Comparison of ENCODE assay signal across 8 cellular contexts in the genomic region with DNA sequence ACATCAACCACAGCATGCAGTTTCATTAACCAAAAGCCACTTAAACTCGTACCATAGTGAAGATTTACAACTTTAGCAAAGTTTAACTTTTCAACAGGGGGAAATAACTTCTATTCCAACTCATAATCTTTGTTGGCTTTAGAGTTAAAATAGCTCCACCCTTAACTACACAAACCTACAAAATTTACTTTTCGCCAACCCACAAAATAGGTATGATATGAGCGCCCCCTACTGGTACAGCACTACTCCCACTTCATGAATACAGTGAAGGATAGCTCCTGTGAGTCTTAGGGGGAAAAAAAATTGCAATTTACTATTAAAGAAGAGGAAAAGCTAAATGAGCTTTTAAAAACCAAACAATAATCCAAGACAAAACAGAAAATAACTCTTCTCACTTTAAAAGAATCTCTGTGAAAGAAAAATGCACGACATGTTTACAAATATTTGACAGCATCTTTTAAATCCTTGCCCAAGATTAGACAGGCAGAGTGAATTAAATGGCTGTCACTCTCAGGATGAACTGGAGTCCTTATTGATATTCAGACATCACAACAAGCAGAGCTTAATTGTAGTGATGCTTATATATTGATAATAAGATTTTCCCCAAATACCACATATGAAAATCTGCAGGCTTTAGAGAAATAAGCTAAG. TPM values are rescaled to one million over a fixed set of nuclear protein-coding genes. Genes with fewer than 3 reads are reported as not detected.
DNase-seq lines count a peak whose midpoint lies in the region; ATAC-seq and TF ChIP-seq lines count a peak whose summit lies in the region.

No MANE protein-coding gene starts in this region.

- H3K4me1 Mint-ChIP-seq in neural crest cell = peaks cover 11% of the 10 kb centered on the region

- peak overlapping the region; percentile 54 for H2AFZ ChIP-seq in OCI-LY3 (ENCODE audit: low read depth, low read length)

- H3K27me3 ChIP-seq in OCI-LY3 (ENCODE audit: low read depth, low read length) (peaks cover 16% of the 10 kb centered on the region), subcutaneous abdominal adipose tissue (ENCODE audit: control insufficient read depth in 5 of 5, insufficient read depth in 4 of 5, low read length in 5 of 5) (no peaks in the 10 kb centered on the region)

- no peaks in the 10 kb centered on the region for H4K20me1 ChIP-seq in OCI-LY3 (ENCODE audit: insufficient read depth, low read length)

- peak overlapping the region; percentile 48 for H3K4me3 ChIP-seq in OCI-LY3 (ENCODE audit: low read length)
- H3K4me3 ChIP-seq in subcutaneous abdominal adipose tissue (ENCODE audit: low read depth in 1 of 5, low read length in 5 of 5) = peak overlapping the region in 4 of 5 donors; percentile 15 to 52 (median 44)

- H3K79me2 ChIP-seq in OCI-LY3 (ENCODE audit: low read length) = no peaks in the 10 kb centered on the region

- no peaks in the 10 kb centered on the region for H3K9me3 Mint-ChIP-seq in neural crest cell

- H3K27ac ChIP-seq in OCI-LY3 (ENCODE audit: low read length) (no peak overlapping the region), subcutaneous abdominal adipose tissue (ENCODE audit: low read depth, low read length) (no peak overlapping the region)

- ATAC-seq in GM19035 (IDR thresholded peaks at IDR 0.05; ENCODE audit: unreplicated experiment) = peak; percentile 81
- ATAC-seq in HG03558 (IDR thresholded peaks at IDR 0.05; ENCODE audit: extremely low read depth, unreplicated experiment) = peak; percentile 55

- TF ChIP-seq CTCF in OCI-LY3 (IDR thresholded peaks at IDR 0.05; ENCODE audit: low read depth, low read length) (peak; percentile 96), neural crest cell (conservative IDR thresholded peaks at IDR 0.05) (peak; percentile 93)

- peak; percentile 76 for DNase-seq in CD1c-positive myeloid dendritic cell (ENCODE audit: extremely low spot score)
- peak; percentile 62 for DNase-seq in activated T-cell treated with anti-CD3 and anti-CD28 coated beads for 24 hours (ENCODE audit: low read depth)
- peak; percentile 58 for DNase-seq in fibroblast of gingiva (ENCODE audit: low read depth)
- peak; percentile 73 for DNase-seq in neural crest cell (ENCODE audit: low read depth, low spot score)

- H3K4me1 ChIP-seq in OCI-LY3 (ENCODE audit: low read length) (peaks cover 18% of the 10 kb centered on the region), subcutaneous abdominal adipose tissue (ENCODE audit: control insufficient read depth in 5 of 5, insufficient read depth in 5 of 5, low read length in 5 of 5) (peaks cover 0 to 13% (median 7%) of the 10 kb centered on the region in 5 donors)

- peak overlapping the region; percentile 53 for H3K4me2 ChIP-seq in OCI-LY3 (ENCODE audit: low read length)

- no peak overlapping the region for H3K27ac Mint-ChIP-seq in neural crest cell (ENCODE audit: unreplicated experiment)

- H3K9me3 ChIP-seq in OCI-LY3 (ENCODE audit: insufficient read depth, low read length) (no peaks in the 10 kb centered on the region), subcutaneous abdominal adipose tissue (ENCODE audit: control insufficient read depth in 5 of 5, low read length in 5 of 5) (no peaks in the 10 kb centered on the region)

- H3K36me3 ChIP-seq in OCI-LY3 (replicated peaks; ENCODE audit: low read depth, low read length) (no peaks in the 10 kb centered on the region), subcutaneous abdominal adipose tissue (ENCODE audit: control insufficient read depth in 5 of 5, insufficient read depth in 5 of 5, low read length in 5 of 5) (no peaks in the 10 kb centered on the region)

- 0 out of 2 replicates have a peak overlapping the region, but pooled peaks have one; percentile 16 for H3K9ac ChIP-seq in OCI-LY3 (ENCODE audit: low read length)
- H3K9ac ChIP-seq in subcutaneous abdominal adipose tissue (ENCODE audit: low read length in 5 of 5) = no peak overlapping the region

- no peaks in the 10 kb centered on the region for H3K27me3 Mint-ChIP-seq in neural crest cell (ENCODE audit: low read depth)

- H3K4me3 Mint-ChIP-seq in neural crest cell = no peak overlapping the region

- no peaks in the 10 kb centered on the region for H3K36me3 Mint-ChIP-seq in neural crest cell (ENCODE audit: low read depth)

RNA-seq across cellular contexts. Expression of a gene that starts 32.2 kb away (rescaled TPM):
- 1.8 and 2.9 TPM in 2 replicates for total RNA-seq in neural crest cell
